26 cellular contexts compared by ENCODE assay signal in genomic region chr9:1922026-1922425, GRCh38.
DNase-seq lines count a peak whose midpoint lies in the region; ATAC-seq, FAIRE-seq and TF ChIP-seq lines count a peak whose summit lies in the region.
"Had no signal": no experiment of that assay in that cellular context is flagged by ENCODE, and none has a peak within 500 bp of the region (broad histone marks: within the 10 kb centered on the region; RNA-seq: fewer than 3 reads in every experiment).

No MANE protein-coding gene starts in this region.

- DNase-seq in DMS 273 (lab: John Stamatoyannopoulos, UW; ENCODE audit: unreplicated experiment) (peak; percentile 16), DMS 273 treated with DMSO at 0.1 percent for 48 hours (lab: John Stamatoyannopoulos, UW) (no peak), KBM-7 (peak; percentile 3), GM12878 (ENCODE audit: low read depth, low spot score) (no peak), neural progenitor cell (ENCODE audit: low spot score) (peak; percentile 31), dermis blood vessel endothelial cell (no peak), vagina (ENCODE audit: extremely low spot score in 2 of 2) (no peak), GM19240 (ENCODE audit: insufficient read length, low spot score) (no peak)
- DNase-seq: activated CD4-positive, alpha-beta T cell treated with anti-CD3 and anti-CD28 coated beads, Interleukin-2, amount 50 U/mL, for 4 hours; activated naive CD8-positive, alpha-beta T cell treated with anti-CD3 and anti-CD28 coated beads for 36 hours; CD4-positive, alpha-beta memory T cell; DMS153; GDM1; glutamatergic neuron; kidney glomerular epithelial cell; MG63; NCI-H2171 treated with DMSO at 0.1 percent for 48 hours; NCI-H524 treated with DMSO at 0.1 percent for 48 hours; T-helper 17 cell; transverse colon had no signal

- H3K79me2 ChIP-seq in GM12878 (ENCODE audit: control insufficient read depth, insufficient read depth, low read length) (no peaks in the 10 kb centered on the region), neural progenitor cell (ENCODE audit: low read depth) (no peaks in the 10 kb centered on the region)

- TF ChIP-seq EP300 in GM12878 (IDR thresholded peaks at IDR 0.05; ENCODE audit: borderline replicate concordance in 1 of 2, control insufficient read depth in 1 of 2, low read depth in 2 of 2, low read length in 2 of 2): no peak

- SMC1A ChIA-PET in GM12878 (lab: Charles Lee; ENCODE audit: uncharacterized antibody, unreplicated experiment): interaction anchor here (0.7 to 8.1 kb wide), 5 partner anchors 12 to 165 kb away, joined by 3 to 90 read pairs (median 3); no protein-coding TSS in a partner anchor

- peak; percentile 35 for TF ChIP-seq RAD21 in GM12878 (IDR thresholded peaks at IDR 0.05; ENCODE audit: insufficient read depth, low read depth, low read length)

- no peak overlapping the region for H3K4me3 ChIP-seq in GM12878
- no peak overlapping the region for H3K4me3 ChIP-seq in neural progenitor cell
- H3K4me3 ChIP-seq in vagina: no peak overlapping the region
- H3K4me3 ChIP-seq: ascending aorta, MG63, transverse colon had no signal

- H3K9ac ChIP-seq in GM12878 (ENCODE audit: control insufficient read depth, insufficient read depth, low read length): no peak overlapping the region
- no peak overlapping the region for H3K9ac ChIP-seq in neural progenitor cell

- CTCF ChIA-PET in GM12878 (lab: Yijun Ruan, JAX): interaction anchor here (1.3 kb wide), 1 partner anchor 18 kb away, joined by 9 read pairs; no protein-coding TSS in a partner anchor

- in situ Hi-C loops in KBM-7 (cut with MboI; ENCODE audit: low pct_unique_long_range_greater_than_20kb, low sequenced_read_pairs) (no loop called here), GM12878 (cut with MboI) (no loop called here)

- H3K4me2 ChIP-seq in GM12878 (ENCODE audit: control insufficient read depth, insufficient read depth): no peak overlapping the region
- H3K4me2 ChIP-seq in neural progenitor cell: no peak overlapping the region

- peaks cover 3% of the 10 kb centered on the region for H3K4me1 ChIP-seq in GM12878 (ENCODE audit: control insufficient read depth, insufficient read depth, low read length)
- H3K4me1 ChIP-seq in neural progenitor cell: peaks cover 2% of the 10 kb centered on the region
- H3K4me1 ChIP-seq in vagina: no peaks in the 10 kb centered on the region
- H3K4me1 ChIP-seq: ascending aorta, transverse colon had no signal

- RAD21 ChIA-PET in GM12878 (lab: Charles Lee; ENCODE audit: unreplicated experiment): interaction anchor here (0.7 to 2.8 kb wide), 3 partner anchors 18 to 46 kb away, joined by 3 to 10 read pairs (median 8); no protein-coding TSS in a partner anchor

- no peak for FAIRE-seq in GM12878 (lab: Jason Lieb, UNC)
- FAIRE-seq: RCC 7860 had no signal

- H3K36me3 Mint-ChIP-seq in neural progenitor cell: no peaks in the 10 kb centered on the region
- H3K36me3 Mint-ChIP-seq: activated naive CD8-positive, alpha-beta T cell treated with anti-CD3 and anti-CD28 coated beads for 36 hours; CD4-positive, alpha-beta memory T cell had no signal

- H4K20me1 ChIP-seq in GM12878 (ENCODE audit: control insufficient read depth, insufficient read depth) (no peaks in the 10 kb centered on the region), neural progenitor cell (ENCODE audit: low read depth) (no peaks in the 10 kb centered on the region)

- H3K27ac Mint-ChIP-seq in neural progenitor cell: no peak overlapping the region
- H3K27ac Mint-ChIP-seq: activated naive CD8-positive, alpha-beta T cell treated with anti-CD3 and anti-CD28 coated beads for 36 hours; activated T-helper 17 cell treated with anti-CD3 and anti-CD28 coated beads, Interleukin-2, amount 50 U/mL, for 72 hours; CD4-positive, alpha-beta memory T cell; progenitor cell of endocrine pancreas; T-helper 17 cell had no signal

- TF ChIP-seq POLR2A in GM12878 (IDR thresholded peaks at IDR 0.05; ENCODE audit: low read depth, low read length) (no peak), vagina (IDR thresholded peaks at IDR 0.05) (no peak)

- ATAC-seq in GM12878: peak; percentile 57
- ATAC-seq: activated T-helper 17 cell treated with anti-CD3 and anti-CD28 coated beads, Interleukin-2, amount 50 U/mL, for 72 hours; T-helper 17 cell had no signal

- no peak overlapping the region for H3K4me3 Mint-ChIP-seq in neural progenitor cell
- H3K4me3 Mint-ChIP-seq: activated naive CD8-positive, alpha-beta T cell treated with anti-CD3 and anti-CD28 coated beads for 36 hours; activated T-helper 17 cell treated with anti-CD3 and anti-CD28 coated beads, Interleukin-2, amount 50 U/mL, for 72 hours; CD4-positive, alpha-beta memory T cell; central memory CD8-positive, alpha-beta T cell; T-helper 17 cell had no signal

- peaks cover 22% of the 10 kb centered on the region for H3K4me1 Mint-ChIP-seq in neural progenitor cell
- H3K4me1 Mint-ChIP-seq: activated naive CD8-positive, alpha-beta T cell treated with anti-CD3 and anti-CD28 coated beads for 36 hours; activated T-helper 17 cell treated with anti-CD3 and anti-CD28 coated beads, Interleukin-2, amount 50 U/mL, for 72 hours; CD4-positive, alpha-beta memory T cell; central memory CD8-positive, alpha-beta T cell; T-helper 17 cell had no signal

- H3K27me3 ChIP-seq in GM12878 (replicated peaks in 1 of 2; ENCODE audit: control insufficient read depth in 2 of 2, insufficient read depth in 2 of 2, low read length in 1 of 2): no peaks in the 10 kb centered on the region
- no peaks in the 10 kb centered on the region for H3K27me3 ChIP-seq in neural progenitor cell
- H3K27me3 ChIP-seq in vagina: no peaks in the 10 kb centered on the region
- H3K27me3 ChIP-seq: ascending aorta, MG63, transverse colon had no signal

- POLR2A ChIA-PET in GM12878 (lab: Charles Lee): no interaction called here

- no peak overlapping the region for H2AFZ ChIP-seq in GM12878 (ENCODE audit: control insufficient read depth, low read depth, low read length)
- H2AFZ ChIP-seq in neural progenitor cell (replicated peaks): peak overlapping the region; percentile 22

- TF ChIP-seq CTCF in GM12878 (IDR thresholded peaks at IDR 0.05 in 2 of 3, conservative IDR thresholded peaks at IDR 0.05 in 1 of 3; ENCODE audit: control insufficient read depth in 2 of 3, extremely low read depth in 1 of 3, insufficient read depth in 1 of 3, low read depth in 3 of 3, low read length in 3 of 3) (0 out of 6 replicates have a peak, but pooled peaks of 2 of the 3 experiments have one; percentile 7 to 10), neural progenitor cell (IDR thresholded peaks at IDR 0.05) (peak; percentile 29), vagina (IDR thresholded peaks at IDR 0.05) (no peak)

- H3K9me3 ChIP-seq in GM12878 (replicated peaks; ENCODE audit: control insufficient read depth, insufficient read depth, low read length) (no peaks in the 10 kb centered on the region; the same call in 1 of the 3 replicates), neural progenitor cell (ENCODE audit: low read depth) (no peaks in the 10 kb centered on the region), vagina (no peaks in the 10 kb centered on the region)
- H3K9me3 ChIP-seq: ascending aorta, MG63, transverse colon had no signal

- H3F3A ChIP-seq in neural progenitor cell (ENCODE audit: low read depth): no peaks in the 10 kb centered on the region

- intact Hi-C loops in GM12878 (cut with micrococcal nuclease; ENCODE audit: unreplicated experiment): loop anchor here (10.0 kb wide), 2 partner anchors 163 to 387 kb away; no protein-coding TSS in a partner anchor
- intact Hi-C loops in vagina (cut with DNase I): no loop called here

- H3K27ac ChIP-seq in GM12878 (ENCODE audit: control insufficient read depth, insufficient read depth) (no peak overlapping the region; the same call in 1 of the 2 replicates), neural progenitor cell (no peak overlapping the region), vagina (no peak overlapping the region)
- H3K27ac ChIP-seq: 22Rv1, ascending aorta, transverse colon had no signal

- peaks cover 3% of the 10 kb centered on the region for H3K27me3 Mint-ChIP-seq in neural progenitor cell (ENCODE audit: insufficient read depth, low read depth)

- H3K36me3 ChIP-seq in GM12878 (ENCODE audit: control insufficient read depth in 2 of 2, insufficient read depth in 2 of 2, low read length in 1 of 2) (peaks cover 0 to 4% of the 10 kb centered on the region in 2 experiments; a peak in 2 of 4 replicates), neural progenitor cell (no peaks in the 10 kb centered on the region), vagina (no peaks in the 10 kb centered on the region)
- H3K36me3 ChIP-seq: ascending aorta, MG63, transverse colon had no signal

- H3K9me3 Mint-ChIP-seq in neural progenitor cell: no peaks in the 10 kb centered on the region
- H3K9me3 Mint-ChIP-seq: activated naive CD8-positive, alpha-beta T cell treated with anti-CD3 and anti-CD28 coated beads for 36 hours; activated T-helper 17 cell treated with anti-CD3 and anti-CD28 coated beads, Interleukin-2, amount 50 U/mL, for 72 hours; central memory CD8-positive, alpha-beta T cell had no signal

- WGBS in GM12878 (ENCODE audit: insufficient coverage, insufficient replicate concordance, low lambda C conversion rate, missing lambda C conversion rate): 69% methylated on average over 3 of the region's 3 CpGs

- no TSS peak for BruUV-seq in GM12878 (replicated peaks; lab: Mats Ljungman, UMichigan)

TF ChIP-seq in GM12878, 131 proteins besides CTCF, POLR2A, EP300 and RAD21 (continues in another document):
- TF ChIP-seq E2F8 (IDR thresholded peaks at IDR 0.05; ENCODE audit: low read depth, partially characterized antibody): no peak
- peak; percentile 42; the same call in 1 of the 2 replicates for TF ChIP-seq YY1 (IDR thresholded peaks at IDR 0.05; ENCODE audit: low read depth, low read length)
- TF ChIP-seq KAT2A (conservative IDR thresholded peaks at IDR 0.05; ENCODE audit: control insufficient read depth, low read depth, low read length): no peak

Comparison
In these comparisons a context has a peak if more than half of its experiments do, and no peak if none do; other contexts are left out.
1. DNase-seq: peak in DMS 273 (single experiment), KBM-7 (single experiment) and neural progenitor cell (single experiment); none in DMS 273 treated with DMSO at 0.1 percent for 48 hours (single experiment), GM12878 (single experiment), dermis blood vessel endothelial cell (single experiment), vagina (0 of 2) and GM19240 (single experiment).
2. CTCF ChIP-seq: peak in GM12878 (2 of 3) and neural progenitor cell (single experiment); none in vagina (0 of 3).